ENCODE assay signal across 16 cellular contexts in genomic region chr10:18399158-18399557, GRCh38.
DNase-seq lines count a peak whose midpoint lies in the region; ATAC-seq and TF ChIP-seq lines count a peak whose summit lies in the region.
"Had no signal": no experiment of that assay in that cellular context is flagged by ENCODE, and none has a peak within 500 bp of the region (broad histone marks: within the 10 kb centered on the region; RNA-seq: fewer than 3 reads in every experiment).

No MANE protein-coding gene starts in this region.

- H2AFZ ChIP-seq in neuronal stem cell (ENCODE audit: low read length): no peak overlapping the region

- H4K8ac ChIP-seq in neuronal stem cell (ENCODE audit: low read depth, low read length): no peak overlapping the region

- H3K4me1 ChIP-seq in HEK293 (ENCODE audit: control insufficient read depth, insufficient read depth, low read length): peaks cover 6% of the 10 kb centered on the region
- no peaks in the 10 kb centered on the region for H3K4me1 ChIP-seq in mucosa of descending colon (ENCODE audit: low read depth)
- H3K4me1 ChIP-seq in neuronal stem cell (ENCODE audit: control insufficient read depth in 2 of 2, insufficient read depth in 1 of 2, low read depth in 1 of 2, low read length in 2 of 2): no peaks in the 10 kb centered on the region
- H3K4me1 ChIP-seq in aorta (ENCODE audit: control insufficient read depth in 1 of 2, insufficient read depth in 2 of 2, low read length in 2 of 2): no peaks in the 10 kb centered on the region

- POLR2A ChIA-PET in HEK293 (lab: Yijun Ruan, JAX): no interaction called here

- H3K9me3 ChIP-seq in HEK293 (ENCODE audit: control insufficient read depth, insufficient read depth, low read depth, low read length) (no peaks in the 10 kb centered on the region), mucosa of descending colon (no peaks in the 10 kb centered on the region), neuronal stem cell (replicated peaks in 1 of 2; ENCODE audit: control insufficient read depth in 2 of 2, insufficient read depth in 1 of 2, low read depth in 1 of 2, low read length in 2 of 2) (no peaks in the 10 kb centered on the region), aorta (ENCODE audit: control insufficient read depth, low read length) (no peaks in the 10 kb centered on the region)
- H3K9me3 ChIP-seq: HAP-1, pancreas had no signal

- no peak overlapping the region for H2BK5ac ChIP-seq in neuronal stem cell (ENCODE audit: low read length)

- no CpG with 5 or more reads among the region's 3 CpGs for WGBS in neuronal stem cell (ENCODE audit: extremely low coverage in 2 of 2, insufficient read length in 2 of 2, insufficient replicate concordance in 1 of 2), 2 donors
- 97 to 98% methylated on average over 3 of the region's 3 CpGs for WGBS in aorta, 2 donors

- peak; percentile 61 for ATAC-seq in GM19043 (IDR thresholded peaks at IDR 0.05; ENCODE audit: low read depth, unreplicated experiment)
- peak; percentile 61 for ATAC-seq in HG03135 (IDR thresholded peaks at IDR 0.05; ENCODE audit: unreplicated experiment)
- ATAC-seq in mucosa of descending colon: peak; percentile 33
- no peak for ATAC-seq in aorta (ENCODE audit: low FRiP score)
- ATAC-seq in esophagus mucosa: no peak
- ATAC-seq: HepG2, pancreas had no signal

- no peak overlapping the region for H2BK15ac ChIP-seq in neuronal stem cell (ENCODE audit: low read length)

- no peak overlapping the region for H3K18ac ChIP-seq in neuronal stem cell (ENCODE audit: low read length)

- H3K27me3 ChIP-seq in neuronal stem cell (ENCODE audit: control insufficient read depth in 3 of 3, insufficient read depth in 3 of 3, low read depth in 1 of 3, low read length in 3 of 3): peaks cover 0 to 32% (median 0%) of the 10 kb centered on the region in 3 experiments
- no peaks in the 10 kb centered on the region for H3K27me3 ChIP-seq in aorta (ENCODE audit: control insufficient read depth in 1 of 2, insufficient read depth in 2 of 2, low read length in 1 of 2)
- H3K27me3 ChIP-seq: pancreas had no signal

- H3K36me3 ChIP-seq in HEK293 (ENCODE audit: control insufficient read depth in 2 of 2, insufficient read depth in 1 of 2, low read length in 2 of 2) (no peaks in the 10 kb centered on the region), mucosa of descending colon (ENCODE audit: low read depth) (no peaks in the 10 kb centered on the region), neuronal stem cell (replicated peaks in 1 of 2; ENCODE audit: control insufficient read depth in 2 of 2, insufficient read depth in 2 of 2, low read length in 2 of 2) (no peaks in the 10 kb centered on the region), aorta (ENCODE audit: control insufficient read depth in 1 of 2, insufficient read depth in 2 of 2, low read length in 1 of 2) (no peaks in the 10 kb centered on the region)
- H3K36me3 ChIP-seq: HAP-1, pancreas had no signal

- H3K4ac ChIP-seq in neuronal stem cell (ENCODE audit: low read length): no peak overlapping the region

- no peak overlapping the region for H4K91ac ChIP-seq in neuronal stem cell (ENCODE audit: low read depth, low read length, poor library complexity)

- DNase-seq in mucosa of descending colon (no peak), neuronal stem cell (ENCODE audit: low spot score) (no peak), aorta (no peak), SIG-M5 treated with dmso at 0.1 percent for 504 hours (lab: John Stamatoyannopoulos, UW; ENCODE audit: unreplicated experiment) (no peak)
- DNase-seq: pancreas, small intestine, substantia nigra had no signal

- no peak overlapping the region for H3K9ac ChIP-seq in neuronal stem cell (ENCODE audit: low read depth, low read length, poor library complexity)

- H2BK12ac ChIP-seq in neuronal stem cell (ENCODE audit: low read length): no peak overlapping the region

- TF ChIP-seq CTCF in HEK293 (tag by site-specific recombination; IDR thresholded peaks at IDR 0.05) (no peak), mucosa of descending colon (IDR thresholded peaks at IDR 0.05) (no peak)

- H3K27ac ChIP-seq in HEK293 (ENCODE audit: extremely low read depth, low read depth, low read length): no peak overlapping the region
- H3K27ac ChIP-seq in neuronal stem cell (replicated peaks; ENCODE audit: low read length): no peak overlapping the region
- no peak overlapping the region for H3K27ac ChIP-seq in aorta (ENCODE audit: low read depth in 1 of 2, low read length in 2 of 2)
- H3K27ac ChIP-seq: C4-2B, SK-N-MC, VCaP had no signal

- H3K4me2 ChIP-seq in neuronal stem cell (ENCODE audit: insufficient read depth, low read length, poor library complexity, severe bottlenecking): no peak overlapping the region

- no peaks in the 10 kb centered on the region for H3K79me1 ChIP-seq in neuronal stem cell (ENCODE audit: low read depth, low read length)

- CTCF ChIA-PET in HEK293 (lab: Yijun Ruan, JAX): no interaction called here

- intact Hi-C loops in mucosa of descending colon (cut with DNase I, micrococcal nuclease): no loop called here
- intact Hi-C loops in aorta (cut with DNase I): no loop called here

- no peak overlapping the region for H2AK5ac ChIP-seq in neuronal stem cell (ENCODE audit: low read depth, low read length)

- no peak overlapping the region for H3K4me3 ChIP-seq in HEK293 (ENCODE audit: low read depth, low read length)
- no peak overlapping the region for H3K4me3 ChIP-seq in mucosa of descending colon
- H3K4me3 ChIP-seq in neuronal stem cell (ENCODE audit: low read length in 2 of 2): no peak overlapping the region
- no peak overlapping the region for H3K4me3 ChIP-seq in aorta (ENCODE audit: low read length in 2 of 2)
- H3K4me3 ChIP-seq: HAP-1, pancreas, SK-N-MC had no signal

- no peak overlapping the region for H3K14ac ChIP-seq in neuronal stem cell (ENCODE audit: low read length)

- H2BK120ac ChIP-seq in neuronal stem cell (ENCODE audit: low read depth, low read length): no peak overlapping the region

- H3K23ac ChIP-seq in neuronal stem cell (ENCODE audit: low read depth, low read length, poor library complexity): no peak overlapping the region

TF ChIP-seq in HEK293, 187 proteins besides CTCF, POLR2A, EP300 and RAD21:
- TF ChIP-seq, protein P1, sequence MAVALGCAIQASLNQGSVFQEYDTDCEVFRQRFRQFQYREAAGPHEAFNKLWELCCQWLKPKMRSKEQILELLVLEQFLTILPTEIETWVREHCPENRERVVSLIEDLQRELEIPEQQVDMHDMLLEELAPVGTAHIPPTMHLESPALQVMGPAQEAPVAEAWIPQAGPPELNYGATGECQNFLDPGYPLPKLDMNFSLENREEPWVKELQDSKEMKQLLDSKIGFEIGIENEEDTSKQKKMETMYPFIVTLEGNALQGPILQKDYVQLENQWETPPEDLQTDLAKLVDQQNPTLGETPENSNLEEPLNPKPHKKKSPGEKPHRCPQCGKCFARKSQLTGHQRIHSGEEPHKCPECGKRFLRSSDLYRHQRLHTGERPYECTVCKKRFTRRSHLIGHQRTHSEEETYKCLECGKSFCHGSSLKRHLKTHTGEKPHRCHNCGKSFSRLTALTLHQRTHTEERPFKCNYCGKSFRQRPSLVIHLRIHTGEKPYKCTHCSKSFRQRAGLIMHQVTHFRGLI (tag by site-specific recombination; IDR thresholded peaks at IDR 0.05): no peak
- TF ChIP-seq ZNF133 (tag by site-specific recombination; IDR thresholded peaks at IDR 0.05) (peak; percentile 90), ZNF423 (tag by site-specific recombination; IDR thresholded peaks at IDR 0.05) (no peak)

Comparison
In these comparisons a context has a peak if more than half of its experiments do, and no peak if none do; other contexts are left out.
1. ATAC-seq: peak in GM19043 (single experiment), HG03135 (single experiment) and mucosa of descending colon (single experiment); none in aorta (single experiment) and esophagus mucosa (single experiment).